13 cellular contexts compared by ENCODE assay signal in genomic region chr1:94617957-94618739, GRCh38.
"Had no signal": no experiment of that assay in that cellular context is flagged by ENCODE, and none has a peak within 500 bp of the region (broad histone marks: within the 10 kb centered on the region; RNA-seq: fewer than 3 reads in every experiment).

No MANE protein-coding gene starts in this region.

- H2AFZ ChIP-seq: parathyroid adenoma had no signal

- ATAC-seq: activated CD8-positive, alpha-beta memory T cell treated with anti-CD3 and anti-CD28 coated beads, Interleukin-2, amount 10 ng/mL, durations not matched to agents 7 days and 5 days; naive thymus-derived CD8-positive, alpha-beta T cell had no signal

- H3K79me2 ChIP-seq: parathyroid adenoma had no signal

- H3K4me1 ChIP-seq: parathyroid adenoma had no signal

- H3K9ac ChIP-seq: parathyroid adenoma had no signal

- H3K9me3 ChIP-seq: neutrophil, thyroid gland had no signal

- H3K4me3 ChIP-seq: thyroid gland had no signal

- H3K36me3 ChIP-seq: neutrophil, thyroid gland had no signal

- H3K27ac ChIP-seq: neutrophil, parathyroid adenoma, thyroid gland had no signal

- H3K27me3 ChIP-seq: neutrophil, thyroid gland had no signal

- DNase-seq: activated CD4-positive, alpha-beta memory T cell treated with anti-CD3 and anti-CD28 coated beads, Interleukin-2, amount 10 ng/mL, durations not matched to agents 7 days and 5 days; activated CD4-positive, alpha-beta T cell treated with anti-CD3 and anti-CD28 coated beads for 48 hours; activated CD4-positive, CD25-positive, alpha-beta regulatory T cell; activated CD8-positive, alpha-beta memory T cell treated with anti-CD3 and anti-CD28 coated beads, Interleukin-2, amount 10 ng/mL, durations not matched to agents 7 days and 5 days; dermis blood vessel endothelial cell; effector memory CD4-positive, alpha-beta T cell; immature natural killer cell; naive thymus-derived CD8-positive, alpha-beta T cell; stimulated activated naive CD4-positive, alpha-beta T cell treated with Interleukin-2 at 50 U/mL for 16 hours; T-helper 9 cell; thyroid gland had no signal
